ENCODE assay signal across 13 cellular contexts in the genomic region with DNA sequence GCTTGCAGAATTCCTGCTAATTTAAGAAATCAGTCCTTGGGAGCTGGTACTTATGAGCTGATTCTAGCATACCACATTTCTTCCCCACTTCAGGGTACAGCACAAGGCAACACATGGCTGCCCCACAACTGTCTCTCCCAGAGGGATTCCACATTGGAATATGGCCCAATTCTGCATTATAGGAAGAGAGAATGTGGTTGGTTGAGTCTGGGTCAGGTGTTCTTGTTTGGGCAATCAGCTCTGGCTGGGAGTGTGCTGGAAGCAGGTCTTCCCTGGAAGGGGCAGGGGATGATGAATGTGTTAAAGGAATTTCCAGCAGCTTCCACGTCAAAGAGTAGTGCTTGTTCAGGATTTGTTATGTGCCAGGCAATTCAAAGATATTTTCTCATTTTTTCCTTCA.
A peak's percentile ranks its signal among the peaks of the same experiment; 100 is the strongest.
DNase-seq lines count a peak whose midpoint lies in the region; TF ChIP-seq lines count a peak whose summit lies in the region.
"Had no signal": no experiment of that assay in that cellular context is flagged by ENCODE, and none has a peak within 500 bp of the region (broad histone marks: within the 10 kb centered on the region; RNA-seq: fewer than 3 reads in every experiment).

No MANE protein-coding gene starts in this region.

- H3K4me3 ChIP-seq in fibroblast of mammary gland (ENCODE audit: control insufficient read depth, low read depth, low read length) (no peak overlapping the region), skeletal muscle cell (ENCODE audit: low read depth, low read length) (no peak overlapping the region)

- DNase-seq in NCI-H1694 (lab: John Stamatoyannopoulos, UW) (peak; percentile 0), NCI-H1694 treated with DMSO at 0.1 percent for 48 hours (lab: John Stamatoyannopoulos, UW) (no peak), NCI-H2171 (lab: John Stamatoyannopoulos, UW) (peak; percentile 70), fibroblast of mammary gland (ENCODE audit: low read depth) (peak; percentile 56), skeletal muscle cell (ENCODE audit: low read depth) (peak; percentile 36), midbrain (lab: John Stamatoyannopoulos, UW) (no peak), OCI-M1 (lab: John Stamatoyannopoulos, UW) (no peak), HUDEP-2 (lab: John Stamatoyannopoulos, UW; ENCODE audit: unreplicated experiment in 76 of 76) (no peak)
- DNase-seq: 8988T, IMR-90, NCI-H187, NCI-H2107, NCI-H510A had no signal

- TF ChIP-seq CTCF in fibroblast of mammary gland (conservative IDR thresholded peaks at IDR 0.05; ENCODE audit: control insufficient read depth, insufficient read depth, low read depth, low read length): no peak

Comparison
In these comparisons a context has a peak if more than half of its experiments do, and no peak if none do; other contexts are left out.
1. DNase-seq: peak in NCI-H1694 (single experiment), NCI-H2171 (single experiment), fibroblast of mammary gland (single experiment) and skeletal muscle cell (single experiment); none in NCI-H1694 treated with DMSO at 0.1 percent for 48 hours (single experiment), midbrain (single experiment), OCI-M1 (single experiment) and HUDEP-2 (0 of 76).